In the genomic region with DNA sequence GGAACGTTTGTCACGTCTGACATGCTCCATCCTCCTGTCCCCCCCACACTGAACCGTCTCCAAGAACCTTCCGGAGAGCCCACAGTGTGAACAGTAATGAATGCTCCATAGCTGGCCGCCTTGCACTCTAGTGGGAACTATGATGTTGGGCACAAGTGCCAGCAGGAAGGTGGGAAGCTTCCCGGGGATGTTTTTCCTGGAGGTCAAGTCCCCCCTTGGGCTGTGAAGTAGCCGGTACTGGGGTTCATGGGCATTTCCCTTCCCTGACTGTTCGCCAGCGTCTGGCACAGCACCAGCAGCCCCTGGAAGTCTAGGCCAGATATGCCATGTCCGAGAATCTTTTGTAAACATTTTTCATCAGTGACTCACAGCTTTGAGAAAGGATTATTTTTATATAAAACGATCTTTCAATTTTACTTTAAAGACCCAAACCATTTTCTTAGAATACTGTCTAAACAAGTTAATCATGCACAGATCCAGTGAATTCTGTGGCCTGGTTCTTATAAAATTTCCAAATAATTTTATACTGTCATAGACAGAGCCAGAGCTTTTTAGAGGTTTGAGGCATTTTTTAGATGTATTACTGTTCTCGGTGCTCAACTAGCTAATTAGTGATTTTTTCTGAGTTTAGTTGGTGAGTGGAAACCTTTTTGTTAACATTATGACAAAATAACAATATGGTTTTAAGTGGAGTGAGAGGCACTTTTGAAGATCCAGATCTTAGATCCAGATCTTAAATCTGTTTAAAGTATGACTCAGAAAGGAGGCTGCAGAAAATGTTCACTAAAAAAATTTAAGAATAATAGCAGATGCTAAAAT, we compare ENCODE assay signal across 9 cellular contexts. TPM values are rescaled to one million over a fixed set of nuclear protein-coding genes. Genes with fewer than 3 reads are reported as not detected.
DNase-seq lines count a peak whose midpoint lies in the region; ATAC-seq, FAIRE-seq and TF ChIP-seq lines count a peak whose summit lies in the region.
"Had no signal": no experiment of that assay in that cellular context is flagged by ENCODE, and none has a peak within 500 bp of the region (broad histone marks: within the 10 kb centered on the region; RNA-seq: fewer than 3 reads in every experiment).

No MANE protein-coding gene starts in this region.

- H3K79me2 ChIP-seq in PC-3 (ENCODE audit: low read length) (peaks cover 81% of the 10 kb centered on the region), H1 (ENCODE audit: control insufficient read depth in 1 of 2, insufficient read depth in 2 of 2, low read length in 2 of 2) (peaks cover 23 to 93% of the 10 kb centered on the region in 2 experiments), Karpas-422 (ENCODE audit: low read length) (peaks cover 89% of the 10 kb centered on the region)

- peak; percentile 71 for ATAC-seq in PC-3
- no peak for ATAC-seq in HG03097 (IDR thresholded peaks at IDR 0.05; ENCODE audit: low FRiP score, unreplicated experiment)
- ATAC-seq: stimulated activated memory B cell treated with anti-CD40 and anti-IgM and Interleukin-4, amounts not matched to agents 10 μg/mL and 1 μg/mL and 100 μg/mL, for 72 hours had no signal

- H3K4me1 ChIP-seq in PC-3 (ENCODE audit: insufficient read depth, low read length) (peaks cover 39% of the 10 kb centered on the region), H1 (replicated peaks in 1 of 4; ENCODE audit: control insufficient read depth in 3 of 4, insufficient read depth in 4 of 4, low read length in 3 of 4) (peaks cover 4 to 26% (median 17%) of the 10 kb centered on the region in 4 experiments), mesodermal cell (ENCODE audit: control insufficient read depth, insufficient read depth, low read length, poor library complexity, severe bottlenecking) (peaks cover 42% of the 10 kb centered on the region), Karpas-422 (ENCODE audit: low read length) (no peaks in the 10 kb centered on the region; the same call in 1 of the 2 replicates)

- no peak overlapping the region for H2BK120ac ChIP-seq in H1 (replicated peaks; ENCODE audit: low read depth, low read length)

- 79% methylated on average over 12 of the region's 12 CpGs; no CpG with 5 or more reads in 1 of the 2 experiments for WGBS in H1 (ENCODE audit: extremely low coverage in 1 of 2, insufficient coverage in 1 of 2, insufficient read length in 1 of 2, insufficient replicate concordance in 2 of 2, low coverage in 1 of 2, low lambda C conversion rate in 2 of 2, missing lambda C conversion rate in 1 of 2), 2 experiments
- 64 to 92% methylated on average over 5 to 7 of the region's 12 CpGs for WGBS in mesodermal cell (ENCODE audit: insufficient coverage in 2 of 2), 2 experiments

- no peak for TF ChIP-seq POLR2A in H1 (IDR thresholded peaks at IDR 0.05; ENCODE audit: control extremely low read depth in 1 of 2, low read depth in 2 of 2, low read length in 2 of 2)

- no peaks in the 10 kb centered on the region for H3K9me3 ChIP-seq in PC-3 (ENCODE audit: low read length)
- no peaks in the 10 kb centered on the region for H3K9me3 ChIP-seq in H1 (ENCODE audit: insufficient read depth in 2 of 2, low read depth in 1 of 2, low read length in 1 of 2)
- H3K9me3 ChIP-seq in mesodermal cell (ENCODE audit: control insufficient read depth, low read length): no peaks in the 10 kb centered on the region
- no peaks in the 10 kb centered on the region for H3K9me3 ChIP-seq in Karpas-422 (ENCODE audit: low read length)

- H3K4ac ChIP-seq in H1 (replicated peaks; ENCODE audit: insufficient read length, low read depth, low read length): no peak overlapping the region

- peaks cover 14% of the 10 kb centered on the region for H3K79me1 ChIP-seq in H1 (ENCODE audit: low read depth, low read length)

- no peaks in the 10 kb centered on the region for H3K27me3 ChIP-seq in PC-3 (ENCODE audit: low read length)
- no peaks in the 10 kb centered on the region for H3K27me3 ChIP-seq in H1 (replicated peaks in 1 of 4; ENCODE audit: control insufficient read depth in 3 of 4, extremely low read depth in 1 of 4, insufficient read depth in 3 of 4, low read length in 3 of 4)
- H3K27me3 ChIP-seq in Karpas-422 (ENCODE audit: low read length): no peaks in the 10 kb centered on the region
- H3K27me3 ChIP-seq: foreskin keratinocyte had no signal

- H2BK5ac ChIP-seq in H1 (ENCODE audit: low read depth, low read length): no peak overlapping the region

- no peak overlapping the region for H3K18ac ChIP-seq in H1 (ENCODE audit: extremely low read depth, low read length)

- H2AFZ ChIP-seq in PC-3 (ENCODE audit: low read length) (no peak overlapping the region), H1 (ENCODE audit: low read length) (no peak overlapping the region), Karpas-422 (ENCODE audit: low read length) (no peak overlapping the region)

- TF ChIP-seq CTCF in PC-3 (conservative IDR thresholded peaks at IDR 0.05; ENCODE audit: low read depth, low read length) (no peak), H1 (IDR thresholded peaks at IDR 0.05; ENCODE audit: control extremely low read depth in 1 of 3, insufficient read depth in 1 of 3, low read depth in 1 of 3, low read length in 3 of 3) (no peak)

- intact Hi-C loops in PC-3 (cut with micrococcal nuclease): loop anchor here (1.0 to 5.0 kb wide), 2 partner anchors 75 to 139 kb away; no protein-coding TSS in a partner anchor

- no peaks in the 10 kb centered on the region; the same call in 1 of the 2 replicates for H3K23me2 ChIP-seq in H1 (ENCODE audit: low read depth, low read length)

- H2BK12ac ChIP-seq in H1 (ENCODE audit: low read depth, low read length): no peak overlapping the region

- no peak for TF ChIP-seq EP300 in H1 (IDR thresholded peaks at IDR 0.05; ENCODE audit: borderline replicate concordance in 1 of 2, low read depth in 2 of 2, low read length in 2 of 2)

- H2BK20ac ChIP-seq in H1 (ENCODE audit: low read length): peak overlapping the region; percentile 43; the same call in 1 of the 2 replicates

- H4K8ac ChIP-seq in H1 (ENCODE audit: extremely low read depth, insufficient read depth, low read length): no peak overlapping the region

- BruUV-seq in PC-3 (replicated peaks; lab: Mats Ljungman, UMichigan): no TSS peak

- H3K9ac ChIP-seq in PC-3 (ENCODE audit: low read length): peak overlapping the region; percentile 60
- no peak overlapping the region for H3K9ac ChIP-seq in H1 (replicated peaks in 1 of 4; ENCODE audit: extremely low read depth in 1 of 4, low read depth in 3 of 4, low read length in 3 of 4)
- H3K9ac ChIP-seq in Karpas-422 (ENCODE audit: low read length): no peak overlapping the region

- H2AK5ac ChIP-seq in H1 (ENCODE audit: low read depth, low read length): no peak overlapping the region

- H3K4me2 ChIP-seq in PC-3 (ENCODE audit: low read length) (peak overlapping the region; percentile 89), H1 (ENCODE audit: insufficient read depth in 1 of 2, low read depth in 2 of 2, low read length in 2 of 2) (peak overlapping the region in 1 of 2 experiments; percentile 33; a peak in 1 of 4 replicates), Karpas-422 (ENCODE audit: low read depth, low read length, poor library complexity, severe bottlenecking) (no peak overlapping the region)

- FAIRE-seq in H1 (lab: Jason Lieb, UNC): no peak

- no peak overlapping the region for H3K23ac ChIP-seq in H1 (ENCODE audit: insufficient read length)

- H3K27ac ChIP-seq in PC-3 (ENCODE audit: low read length): peak overlapping the region; percentile 92
- H3K27ac ChIP-seq in H1 (ENCODE audit: low read depth, low read length): peak overlapping the region; percentile 62
- H3K27ac ChIP-seq in mesodermal cell (ENCODE audit: low read depth, low read length, severe bottlenecking): peak overlapping the region; percentile 93
- H3K27ac ChIP-seq in Karpas-422 (ENCODE audit: low read length): no peak overlapping the region
- H3K27ac ChIP-seq: foreskin keratinocyte had no signal

- H4K20me1 ChIP-seq in PC-3 (ENCODE audit: low read length): no peaks in the 10 kb centered on the region; the same call in 1 of the 2 replicates
- peaks cover 0 to 14% of the 10 kb centered on the region in 2 experiments for H4K20me1 ChIP-seq in H1 (replicated peaks in 1 of 2; ENCODE audit: control insufficient read depth in 1 of 2, insufficient read depth in 2 of 2, low read length in 2 of 2)
- peaks cover 17% of the 10 kb centered on the region; the same call in 1 of the 2 replicates for H4K20me1 ChIP-seq in Karpas-422 (ENCODE audit: insufficient read depth, low read depth, low read length)

- DNase-seq in PC-3: peak; percentile 67
- DNase-seq in H1 (ENCODE audit: low read depth in 1 of 2, low spot score in 2 of 2): no peak
- DNase-seq in ureter (ENCODE audit: low spot score): peak; percentile 54
- DNase-seq in RPMI8226: no peak
- no peak for DNase-seq in Karpas-422

- no peak overlapping the region for H3K56ac ChIP-seq in H1 (replicated peaks; ENCODE audit: insufficient read length, low read depth, low read length)

- no peak overlapping the region for H3K14ac ChIP-seq in H1 (ENCODE audit: insufficient read length)

- TF ChIP-seq RAD21 in H1 (IDR thresholded peaks at IDR 0.05 in 1 of 2, conservative IDR thresholded peaks at IDR 0.05 in 1 of 2; ENCODE audit: low read depth in 2 of 2, low read length in 2 of 2): no peak

- CTCF ChIA-PET in PC-3 (lab: Charles Lee): interaction anchor here (0.6 to 0.9 kb wide), 3 partner anchors 20 to 331 kb away, joined by 3 to 4 read pairs (median 3); no protein-coding TSS in a partner anchor
- CTCF ChIA-PET in H1 (lab: Charles Lee; ENCODE audit: partially characterized antibody): interaction anchor here (1.3 to 3.3 kb wide), 8 partner anchors 8 to 145 kb away, joined by 3 to 16 read pairs (median 6); no protein-coding TSS in a partner anchor

- H3K4me3 ChIP-seq in PC-3 (ENCODE audit: low read length) (peak overlapping the region; percentile 57), H1 (ENCODE audit: extremely low read depth in 1 of 4, insufficient read depth in 2 of 4, low read depth in 3 of 4, low read length in 4 of 4) (no peak overlapping the region), mesodermal cell (ENCODE audit: extremely low read depth, insufficient read depth, low read length, poor library complexity, severe bottlenecking) (no peak overlapping the region), Karpas-422 (ENCODE audit: low read length) (no peak overlapping the region)

- no peak overlapping the region for H4K5ac ChIP-seq in H1 (ENCODE audit: insufficient read length, low read depth, low read length)

- POLR2A ChIA-PET in PC-3 (lab: Charles Lee; ENCODE audit: unreplicated experiment) (interaction anchor here (0.6 kb wide), 1 partner anchor 74 kb away, joined by 5 read pairs; no protein-coding TSS in a partner anchor), H1 (lab: Charles Lee; ENCODE audit: partially characterized antibody) (interaction anchor here (1.0 to 2.5 kb wide), 2 partner anchors 12 to 20 kb away, joined by 3 to 8 read pairs; no protein-coding TSS in a partner anchor)

- H2BK15ac ChIP-seq in H1 (ENCODE audit: low read length): no peak overlapping the region

- H3K9me2 ChIP-seq in PC-3 (replicated peaks; ENCODE audit: low read length) (no peaks in the 10 kb centered on the region), Karpas-422 (replicated peaks; ENCODE audit: insufficient read depth, low read length) (no peaks in the 10 kb centered on the region)

- H3F3A ChIP-seq in PC-3 (ENCODE audit: low read length, unreplicated experiment): peaks cover 8% of the 10 kb centered on the region

- no peak overlapping the region for H4K91ac ChIP-seq in H1 (replicated peaks; ENCODE audit: insufficient read length, low read length)

- no peaks in the 10 kb centered on the region for H3K36me3 ChIP-seq in PC-3 (ENCODE audit: low read depth, low read length)
- no peaks in the 10 kb centered on the region for H3K36me3 ChIP-seq in H1 (ENCODE audit: control insufficient read depth in 2 of 4, insufficient read depth in 4 of 4, low read length in 3 of 4)
- H3K36me3 ChIP-seq in mesodermal cell (ENCODE audit: control insufficient read depth, insufficient read depth, low read length): peaks cover 14% of the 10 kb centered on the region
- H3K36me3 ChIP-seq in Karpas-422 (ENCODE audit: insufficient read depth, low read length): no peaks in the 10 kb centered on the region

RNA-seq across cellular contexts. Expression of gene ABL1, which starts 11.6 kb away (rescaled TPM):
- total RNA-seq in PC-3 (2014; rRNA removed): 22.8 and 28.3 TPM in 2 replicates
- 104 and 110 TPM in 2 replicates for total RNA-seq in H1 (2021; fragmentation: NEBNext Ultra II Directional; extraction: Animal tissue kit (Norgen Biotek cat#: 25700))
- polyA plus RNA-seq in H1 (2011; rRNA removed): 35.3 and 50.0 TPM in 2 replicates
- 41.4 TPM for polyA plus RNA-seq in H1 (2011; cell fraction: cytosol; rRNA removed)
- 52.8 TPM for polyA plus RNA-seq in H1 (2011; cell fraction: nucleus; rRNA removed)
- 55.9 to 65.2 TPM (median 59.1 TPM) in 4 replicates for polyA plus RNA-seq in H1 (2012, experiment 1 of 2)
- 58.6 TPM for polyA plus RNA-seq in H1 (2012, experiment 2 of 2)
- polyA plus RNA-seq in H1 (2013, experiment 1 of 2): 42.6 TPM
- polyA plus RNA-seq in H1 (2013, experiment 2 of 2): 43.7 TPM
- polyA minus RNA-seq in H1 (2011; rRNA and poly(A)+ RNA removed): 78.2 and 79.9 TPM in 2 replicates
- 59.2 TPM for polyA minus RNA-seq in H1 (2011; cell fraction: cytosol; rRNA and poly(A)+ RNA removed)
- polyA minus RNA-seq in H1 (2011; cell fraction: nucleus; rRNA and poly(A)+ RNA removed): 41.2 TPM
- 64.2 TPM for polyA plus RNA-seq in mesodermal cell (2013, experiment 1 of 2)
- polyA plus RNA-seq in mesodermal cell (2013, experiment 2 of 2): 57.6 TPM
- 72.6 TPM for total RNA-seq in ureter
- 9.9 and 21.5 TPM in 2 replicates for total RNA-seq in Karpas-422 (2014; rRNA removed; shearing (Covaris generic); ENCODE audit: low replicate concordance)

RNA-seq across cellular contexts. Expression of gene QRFP, which starts 49.9 kb away (rescaled TPM):
- total RNA-seq in PC-3 (2014; rRNA removed) (not detected in 2 replicates), ureter (not detected)
- total RNA-seq in H1 (2021; fragmentation: NEBNext Ultra II Directional; extraction: Animal tissue kit (Norgen Biotek cat#: 25700)): not detected in 2 replicates
- polyA plus RNA-seq in H1 (2011; rRNA removed): not detected in 2 replicates
- not detected for polyA plus RNA-seq in H1 (2011; cell fraction: cytosol; rRNA removed)
- polyA plus RNA-seq in H1 (2011; cell fraction: nucleus; rRNA removed): not detected
- polyA plus RNA-seq in H1 (2012, experiment 1 of 2): 0.11 to 0.28 TPM in 2 of 4 replicates, not detected in the others
- 0.73 TPM for polyA plus RNA-seq in H1 (2012, experiment 2 of 2)
- not detected for polyA plus RNA-seq in H1 (2013, experiment 1 of 2)
- polyA plus RNA-seq in H1 (2013, experiment 2 of 2): not detected
- polyA minus RNA-seq in H1 (2011; rRNA and poly(A)+ RNA removed): not detected in 2 replicates
- not detected for polyA minus RNA-seq in H1 (2011; cell fraction: cytosol; rRNA and poly(A)+ RNA removed)
- polyA minus RNA-seq in H1 (2011; cell fraction: nucleus; rRNA and poly(A)+ RNA removed): not detected
- not detected for polyA plus RNA-seq in mesodermal cell (2013, experiment 1 of 2)
- polyA plus RNA-seq in mesodermal cell (2013, experiment 2 of 2): not detected
- total RNA-seq in Karpas-422 (2014; rRNA removed; shearing (Covaris generic); ENCODE audit: low replicate concordance): not detected in 2 replicates
- total RNA-seq: foreskin keratinocyte had no signal
- polyA plus RNA-seq: foreskin keratinocyte had no signal

Comparison
In these comparisons a context has a peak if more than half of its experiments do, and no peak if none do; other contexts are left out.
1. DNase-seq: peak in PC-3 (single experiment) and ureter (single experiment); none in H1 (0 of 2), RPMI8226 (single experiment) and Karpas-422 (single experiment).